In the genomic region with DNA sequence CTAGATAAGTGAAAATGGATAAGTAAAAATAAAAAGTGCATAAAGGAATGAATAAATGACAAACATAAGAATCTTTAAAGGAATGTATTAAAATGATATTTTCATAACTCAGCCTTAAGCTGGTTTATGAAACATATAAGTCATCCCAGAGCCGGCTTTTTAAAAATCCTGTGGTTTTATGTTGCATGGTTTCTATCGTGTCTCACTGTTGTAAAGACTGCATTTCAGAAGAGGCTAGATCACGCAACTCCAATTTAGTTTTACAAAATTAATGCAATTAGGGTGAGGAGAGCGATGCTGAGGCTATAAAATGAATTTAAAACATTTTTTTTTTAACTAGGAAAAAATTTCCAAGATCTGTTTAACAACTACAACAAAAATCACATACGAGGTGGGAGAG, we compare ENCODE assay signal across 12 cellular contexts.
DNase-seq lines count a peak whose midpoint lies in the region; ATAC-seq and TF ChIP-seq lines count a peak whose summit lies in the region.
"Had no signal": no experiment of that assay in that cellular context is flagged by ENCODE, and none has a peak within 500 bp of the region (broad histone marks: within the 10 kb centered on the region; RNA-seq: fewer than 3 reads in every experiment).

No MANE protein-coding gene starts in this region.

- peak overlapping the region; percentile 32 for H3K4me2 ChIP-seq in hepatocyte
- no peak overlapping the region for H3K4me2 ChIP-seq in PC-3 (ENCODE audit: low read length)

- H2AFZ ChIP-seq in hepatocyte (no peak overlapping the region), PC-3 (ENCODE audit: low read length) (no peak overlapping the region)

- H3K9me3 ChIP-seq in hepatocyte (ENCODE audit: low read depth) (no peaks in the 10 kb centered on the region), PC-3 (ENCODE audit: low read length) (no peaks in the 10 kb centered on the region)

- no peaks in the 10 kb centered on the region for H3K9me3 Mint-ChIP-seq in activated CD8-positive, alpha-beta T cell treated with anti-CD3 and anti-CD28 coated beads, Interleukin-2, amount 10 ng/mL, durations not matched to agents 7 days and 5 days (ENCODE audit: insufficient read depth)

- BruUV-seq in PC-3 (replicated peaks; lab: Mats Ljungman, UMichigan) = no TSS peak

- CTCF ChIA-PET in activated CD8-positive, alpha-beta T cell treated with anti-CD3 and anti-CD28 coated beads, Interleukin-2, amount 10 ng/mL, durations not matched to agents 7 days and 5 days (lab: Charles Lee) = no interaction called here
- CTCF ChIA-PET in PC-3 (lab: Charles Lee) = no interaction called here

- intact Hi-C loops in PC-3 (cut with micrococcal nuclease) = no loop called here

- no peaks in the 10 kb centered on the region for H3K4me1 Mint-ChIP-seq in activated CD8-positive, alpha-beta T cell treated with anti-CD3 and anti-CD28 coated beads, Interleukin-2, amount 10 ng/mL, durations not matched to agents 7 days and 5 days (ENCODE audit: low read depth)
- H3K4me1 Mint-ChIP-seq: IgD-negative memory B cell had no signal

- H3K27me3 ChIP-seq in brain microvascular endothelial cell (replicated peaks) (no peaks in the 10 kb centered on the region), hepatocyte (no peaks in the 10 kb centered on the region), PC-3 (ENCODE audit: low read length) (no peaks in the 10 kb centered on the region)

- H3K4me1 ChIP-seq in hepatocyte (ENCODE audit: insufficient read depth) (no peaks in the 10 kb centered on the region), PC-3 (ENCODE audit: insufficient read depth, low read length) (no peaks in the 10 kb centered on the region)

- H3K9me2 ChIP-seq in hepatocyte (replicated peaks; ENCODE audit: insufficient read depth) = no peaks in the 10 kb centered on the region
- H3K9me2 ChIP-seq in PC-3 (replicated peaks; ENCODE audit: low read length) = no peaks in the 10 kb centered on the region

- DNase-seq in AG20443 (ENCODE audit: low spot score) = peak; percentile 10
- peak; percentile 44 for DNase-seq in HS-5 (ENCODE audit: low read depth)
- peak; percentile 34 for DNase-seq in brain microvascular endothelial cell
- no peak for DNase-seq in hepatocyte (ENCODE audit: low spot score)
- no peak for DNase-seq in activated CD8-positive, alpha-beta T cell treated with anti-CD3 and anti-CD28 coated beads, Interleukin-2, amount 10 ng/mL, durations not matched to agents 7 days and 5 days
- no peak for DNase-seq in PC-3
- DNase-seq: NCI-H1048; NCI-H1694; NK-92 treated with Interleukin-12 subunit alpha and Interleukin-12 subunit beta, amount 100 ng/mL, for 24 hours had no signal

- 61% methylated on average over 5 of the region's 5 CpGs for WGBS in hepatocyte (ENCODE audit: low lambda C conversion rate, missing lambda C conversion rate)

- ATAC-seq in activated CD8-positive, alpha-beta T cell treated with anti-CD3 and anti-CD28 coated beads, Interleukin-2, amount 10 ng/mL, durations not matched to agents 7 days and 5 days = no peak
- ATAC-seq in PC-3 (no peak), GM18502 (IDR thresholded peaks at IDR 0.05; ENCODE audit: poor library complexity, unreplicated experiment) (no peak), GM19467 (IDR thresholded peaks at IDR 0.05; ENCODE audit: unreplicated experiment) (no peak)

- H3K9ac ChIP-seq in PC-3 (ENCODE audit: low read length) = no peak overlapping the region

- TF ChIP-seq CTCF in brain microvascular endothelial cell (IDR thresholded peaks at IDR 0.05; ENCODE audit: low read depth, low read length, missing control alignments) (no peak), hepatocyte (IDR thresholded peaks at IDR 0.05; ENCODE audit: poor library complexity) (no peak), PC-3 (conservative IDR thresholded peaks at IDR 0.05; ENCODE audit: low read depth, low read length) (no peak)

- H3K36me3 ChIP-seq in brain microvascular endothelial cell (replicated peaks) (no peaks in the 10 kb centered on the region), hepatocyte (replicated peaks; ENCODE audit: insufficient read depth, low read depth) (no peaks in the 10 kb centered on the region), PC-3 (ENCODE audit: low read depth, low read length) (no peaks in the 10 kb centered on the region)

- H4K20me1 ChIP-seq in hepatocyte (ENCODE audit: insufficient read depth, poor library complexity, severe bottlenecking) (no peaks in the 10 kb centered on the region), PC-3 (ENCODE audit: low read length) (no peaks in the 10 kb centered on the region)

- H3K4me3 ChIP-seq in brain microvascular endothelial cell (ENCODE audit: low read depth, low read length) (no peak overlapping the region), hepatocyte (no peak overlapping the region), PC-3 (ENCODE audit: low read length) (no peak overlapping the region)

- H3K79me2 ChIP-seq in hepatocyte = no peaks in the 10 kb centered on the region
- no peaks in the 10 kb centered on the region for H3K79me2 ChIP-seq in PC-3 (ENCODE audit: low read length)

- no peak overlapping the region for H3K27ac Mint-ChIP-seq in activated CD8-positive, alpha-beta T cell treated with anti-CD3 and anti-CD28 coated beads, Interleukin-2, amount 10 ng/mL, durations not matched to agents 7 days and 5 days
- H3K27ac Mint-ChIP-seq: IgD-negative memory B cell had no signal

- H3K27me3 Mint-ChIP-seq in activated CD8-positive, alpha-beta T cell treated with anti-CD3 and anti-CD28 coated beads, Interleukin-2, amount 10 ng/mL, durations not matched to agents 7 days and 5 days (ENCODE audit: low read depth) = no peaks in the 10 kb centered on the region
- H3K27me3 Mint-ChIP-seq: IgD-negative memory B cell had no signal

- no peak overlapping the region for H3K4me3 Mint-ChIP-seq in activated CD8-positive, alpha-beta T cell treated with anti-CD3 and anti-CD28 coated beads, Interleukin-2, amount 10 ng/mL, durations not matched to agents 7 days and 5 days
- H3K4me3 Mint-ChIP-seq: IgD-negative memory B cell had no signal

- H3K27ac ChIP-seq in brain microvascular endothelial cell = no peak overlapping the region
- no peak overlapping the region for H3K27ac ChIP-seq in hepatocyte
- no peak overlapping the region for H3K27ac ChIP-seq in PC-3 (ENCODE audit: low read length)

- H3K36me3 Mint-ChIP-seq in activated CD8-positive, alpha-beta T cell treated with anti-CD3 and anti-CD28 coated beads, Interleukin-2, amount 10 ng/mL, durations not matched to agents 7 days and 5 days (ENCODE audit: low read depth) = no peaks in the 10 kb centered on the region
- H3K36me3 Mint-ChIP-seq: IgD-negative memory B cell had no signal

- POLR2A ChIA-PET in activated CD8-positive, alpha-beta T cell treated with anti-CD3 and anti-CD28 coated beads, Interleukin-2, amount 10 ng/mL, durations not matched to agents 7 days and 5 days (lab: Charles Lee) = no interaction called here
- POLR2A ChIA-PET in PC-3 (lab: Charles Lee; ENCODE audit: unreplicated experiment) = no interaction called here

- in situ Hi-C loops in brain microvascular endothelial cell (cut with HindIII; ENCODE audit: low pct_ligation_motif_present, low sequenced_read_pairs) = no loop called here

- no peaks in the 10 kb centered on the region for H3F3A ChIP-seq in PC-3 (ENCODE audit: low read length, unreplicated experiment)

Comparison
In these comparisons a context has a peak if more than half of its experiments do, and no peak if none do; other contexts are left out.
1. DNase-seq: peak in AG20443 (single experiment), HS-5 (single experiment) and brain microvascular endothelial cell (single experiment); none in hepatocyte (single experiment), activated CD8-positive, alpha-beta T cell treated with anti-CD3 and anti-CD28 coated beads, Interleukin-2, amount 10 ng/mL, durations not matched to agents 7 days and 5 days (single experiment) and PC-3 (single experiment).